Comparison of ENCODE assay signal across 23 cellular contexts in the genomic region with DNA sequence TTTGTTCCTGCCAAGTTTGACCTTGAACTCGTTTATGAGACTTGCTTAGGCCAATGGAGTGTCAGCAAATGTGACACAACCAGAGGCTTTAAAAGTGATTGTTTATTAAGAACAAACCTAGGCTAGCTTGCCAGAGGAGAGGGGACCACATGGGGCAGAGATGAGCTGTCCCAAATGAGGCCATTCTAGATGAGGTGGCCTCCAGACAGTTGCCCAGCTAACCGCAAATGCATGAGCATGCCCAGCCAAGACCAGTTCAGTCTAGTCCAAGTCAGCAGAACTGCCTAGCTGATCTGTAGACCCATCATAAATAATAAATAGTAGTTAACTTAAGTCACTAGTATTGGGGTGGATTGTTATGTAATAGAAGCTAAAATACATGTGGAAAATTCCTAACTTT.
"Had no signal": no experiment of that assay in that cellular context is flagged by ENCODE, and none has a peak within 500 bp of the region (broad histone marks: within the 10 kb centered on the region; RNA-seq: fewer than 3 reads in every experiment).

No MANE protein-coding gene starts in this region.

- H3K27me3 ChIP-seq: gastroesophageal sphincter, suprapubic skin, transverse colon had no signal

- H3K27ac ChIP-seq: gastroesophageal sphincter, parathyroid adenoma, suprapubic skin, transverse colon had no signal

- H3K4me1 Mint-ChIP-seq: naive B cell had no signal

- H3K27ac Mint-ChIP-seq: activated naive CD8-positive, alpha-beta T cell treated with anti-CD3 and anti-CD28 coated beads for 36 hours; activated T-helper 2 cell treated with anti-CD3 and anti-CD28 coated beads, Interferon-gamma antibody, Interleukin-2, Interleukin-4, amounts not matched to agents 10 μg/mL and 5 μg/mL and 100 μg/mL, durations not matched to agents 14 hours and 24 hours and 36 hours; naive B cell; stimulated activated naive CD8-positive, alpha-beta T cell treated with anti-CD3 and anti-CD28 coated beads, Interleukin-15, amount 100 ng/mL, for 72 hours; T-helper 2 cell treated with Interferon-gamma antibody and Interleukin-4, amounts not matched to agents 5 μg/mL and 100 μg/mL, for 36 hours; WTC11 had no signal

- ATAC-seq: activated T-cell treated with anti-CD3 and anti-CD28 coated beads, Interleukin-2, amount 50 U/mL, for 4 hours; esophagus mucosa; gastroesophageal sphincter; left ventricle myocardium superior; right cardiac atrium; stimulated activated naive CD8-positive, alpha-beta T cell treated with anti-CD3 and anti-CD28 coated beads, Interleukin-15, amount 100 ng/mL, for 72 hours; WTC11 had no signal

- H3K36me3 Mint-ChIP-seq: activated naive CD8-positive, alpha-beta T cell treated with anti-CD3 and anti-CD28 coated beads for 36 hours; naive B cell; WTC11 had no signal

- DNase-seq: activated CD4-positive, alpha-beta T cell treated with anti-CD3 and anti-CD28 coated beads, Interleukin-2, amount 50 U/mL, for 4 hours; activated CD8-positive, alpha-beta memory T cell treated with anti-CD3 and anti-CD28 coated beads, Interleukin-2, amount 50 U/mL, for 48 hours; activated naive CD4-positive, alpha-beta T cell treated with Interleukin-2 at 50 U/mL for 16 hours; activated naive CD8-positive, alpha-beta T cell treated with anti-CD3 and anti-CD28 coated beads for 36 hours; activated T-cell treated with anti-CD3 and anti-CD28 coated beads, Interleukin-2, amount 50 U/mL, for 4 hours; central memory CD4-positive, alpha-beta T cell; effector memory CD4-positive, alpha-beta T cell; head of caudate nucleus; hypothalamus; left ventricle myocardium superior; naive B cell; nucleus accumbens; right cardiac atrium; stimulated activated CD4-positive, alpha-beta T cell treated with anti-CD3 and anti-CD28 coated beads, Interleukin-1b, Interleukin-23, amount 100 ng/mL, for 48 hours; stimulated activated naive CD8-positive, alpha-beta T cell treated with anti-CD3 and anti-CD28 coated beads, Interleukin-15, amount 100 ng/mL, for 72 hours; transverse colon had no signal

- H3K4me3 Mint-ChIP-seq: activated naive CD8-positive, alpha-beta T cell treated with anti-CD3 and anti-CD28 coated beads for 36 hours; activated T-cell treated with anti-CD3 and anti-CD28 coated beads, Interleukin-2, amount 50 U/mL, for 4 hours; naive B cell; stimulated activated naive CD8-positive, alpha-beta T cell treated with anti-CD3 and anti-CD28 coated beads, Interleukin-15, amount 100 ng/mL, for 72 hours; T-helper 2 cell treated with Interferon-gamma antibody and Interleukin-4, amounts not matched to agents 5 μg/mL and 100 μg/mL, for 36 hours; WTC11 had no signal

- H3K4me3 ChIP-seq: gastroesophageal sphincter, suprapubic skin, transverse colon had no signal

- H3K27me3 Mint-ChIP-seq: activated naive CD8-positive, alpha-beta T cell treated with anti-CD3 and anti-CD28 coated beads for 36 hours; stimulated activated naive CD8-positive, alpha-beta T cell treated with anti-CD3 and anti-CD28 coated beads, Interleukin-15, amount 100 ng/mL, for 72 hours had no signal

- H3K36me3 ChIP-seq: gastroesophageal sphincter, suprapubic skin, transverse colon had no signal

- H3K4me1 ChIP-seq: parathyroid adenoma had no signal

- H3K9me3 ChIP-seq: gastroesophageal sphincter, suprapubic skin, transverse colon had no signal

- H3K9me3 Mint-ChIP-seq: activated naive CD8-positive, alpha-beta T cell treated with anti-CD3 and anti-CD28 coated beads for 36 hours; activated T-cell treated with anti-CD3 and anti-CD28 coated beads, Interleukin-2, amount 50 U/mL, for 4 hours; activated T-helper 2 cell treated with anti-CD3 and anti-CD28 coated beads, Interferon-gamma antibody, Interleukin-2, Interleukin-4, amounts not matched to agents 10 μg/mL and 5 μg/mL and 100 μg/mL, durations not matched to agents 14 hours and 24 hours and 36 hours; naive B cell; stimulated activated naive CD8-positive, alpha-beta T cell treated with anti-CD3 and anti-CD28 coated beads, Interleukin-15, amount 100 ng/mL, for 72 hours; T-helper 2 cell treated with Interferon-gamma antibody and Interleukin-4, amounts not matched to agents 5 μg/mL and 100 μg/mL, for 36 hours; WTC11 had no signal
